Comparison of ENCODE assay signal across 8 cellular contexts in genomic region chr15:41230650-41231533, GRCh38. TPM values are rescaled to one million over a fixed set of nuclear protein-coding genes. Genes with fewer than 3 reads are reported as not detected.
DNase-seq lines count a peak whose midpoint lies in the region; ATAC-seq and TF ChIP-seq lines count a peak whose summit lies in the region.

TSS of gene CHP1 (plus strand) at chr15:41231268. CDS start at chr15:41231383, 115 bp downstream.
TSS of gene EXD1 (minus strand) at chr15:41230757. CDS start at chr15:41226575, 4,182 bp downstream.

- H3K9ac ChIP-seq in Loucy (ENCODE audit: low read depth, low read length, poor library complexity, severe bottlenecking): peak within 1 kb of the TSS; percentile 81

- peak within 1 kb of the TSS; percentile 43 for H3K27ac ChIP-seq in RWPE2 (ENCODE audit: poor library complexity, severe bottlenecking)

- peak; percentile 68 for TF ChIP-seq CTCF in Loucy (conservative IDR thresholded peaks at IDR 0.05; ENCODE audit: low read length)
- peak; percentile 100 for TF ChIP-seq CTCF in RWPE2 (IDR thresholded peaks at IDR 0.05; ENCODE audit: poor library complexity, severe bottlenecking)
- TF ChIP-seq CTCF in fibroblast of the aortic adventitia (IDR thresholded peaks at IDR 0.05; ENCODE audit: insufficient read depth, low read length): peak; percentile 96

- no peaks in the 10 kb centered on the region for H3K9me2 ChIP-seq in Loucy (replicated peaks; ENCODE audit: low read depth, low read length)

- H3K9me3 Mint-ChIP-seq in natural killer cell treated with Interleukin-12 subunit alpha and Interleukin-12 subunit beta and Interleukin-15 and Interleukin-18, amount 100 ng/mL, for 72 hours: no peaks in the 10 kb centered on the region

- H3K27ac Mint-ChIP-seq in natural killer cell treated with Interleukin-12 subunit alpha and Interleukin-12 subunit beta and Interleukin-15 and Interleukin-18, amount 100 ng/mL, for 72 hours: peak within 1 kb of the TSS; percentile 79 to 83

- peak within 1 kb of the TSS; percentile 84 for H2AFZ ChIP-seq in Loucy (ENCODE audit: low read length)

- no peaks in the 10 kb centered on the region for H3K36me3 ChIP-seq in H7 (replicated peaks; ENCODE audit: control insufficient read depth, insufficient read depth, low read length)
- H3K36me3 ChIP-seq in Loucy (ENCODE audit: insufficient read depth, low read length): no peaks in the 10 kb centered on the region
- peaks cover 15% of the 10 kb centered on the region for H3K36me3 ChIP-seq in RWPE2 (ENCODE audit: low read depth)

- no peaks in the 10 kb centered on the region for H3K27me3 Mint-ChIP-seq in natural killer cell treated with Interleukin-12 subunit alpha and Interleukin-12 subunit beta and Interleukin-15 and Interleukin-18, amount 100 ng/mL, for 72 hours

- H3K9me3 ChIP-seq in Loucy (ENCODE audit: insufficient read depth, low read depth, low read length): no peaks in the 10 kb centered on the region
- no peaks in the 10 kb centered on the region for H3K9me3 ChIP-seq in RWPE2 (ENCODE audit: severe bottlenecking)

- H3F3A ChIP-seq in Loucy (ENCODE audit: low read depth): no peaks in the 10 kb centered on the region

- in situ Hi-C loops in G401 (cut with HindIII; ENCODE audit: low sequenced_read_pairs): no loop called here

- peaks cover 3% of the 10 kb centered on the region for H4K20me1 ChIP-seq in Loucy (ENCODE audit: insufficient read depth, low read length, poor library complexity, severe bottlenecking)

- H3K4me1 ChIP-seq in Loucy (ENCODE audit: insufficient read depth, low read length, poor library complexity, severe bottlenecking) (peaks cover 34% of the 10 kb centered on the region), RWPE2 (ENCODE audit: insufficient read depth, poor library complexity, severe bottlenecking) (peaks cover 13% of the 10 kb centered on the region)

- peaks cover 20 to 24% of the 10 kb centered on the region in 2 donors for H3K4me1 Mint-ChIP-seq in natural killer cell treated with Interleukin-12 subunit alpha and Interleukin-12 subunit beta and Interleukin-15 and Interleukin-18, amount 100 ng/mL, for 72 hours (ENCODE audit: low read depth in 2 of 2)

- H3K27me3 ChIP-seq in H7 (ENCODE audit: control insufficient read depth, insufficient read depth, low read length) (no peaks in the 10 kb centered on the region), Loucy (ENCODE audit: insufficient read depth, low read length, poor library complexity, severe bottlenecking) (no peaks in the 10 kb centered on the region), RWPE2 (ENCODE audit: insufficient read depth, poor library complexity, severe bottlenecking) (no peaks in the 10 kb centered on the region)

- no peaks in the 10 kb centered on the region for H3K36me3 Mint-ChIP-seq in natural killer cell treated with Interleukin-12 subunit alpha and Interleukin-12 subunit beta and Interleukin-15 and Interleukin-18, amount 100 ng/mL, for 72 hours

- H3K4me2 ChIP-seq in Loucy (ENCODE audit: low read depth, low read length, poor library complexity, severe bottlenecking): peak within 1 kb of the TSS; percentile 95

- H3K4me3 ChIP-seq in H7 (ENCODE audit: insufficient read depth, low read depth, low read length) (peak within 1 kb of the TSS; percentile 88), Loucy (ENCODE audit: low read length, poor library complexity, severe bottlenecking) (peak within 1 kb of the TSS; percentile 93), RWPE2 (ENCODE audit: severe bottlenecking) (peak within 1 kb of the TSS; percentile 74), fibroblast of the aortic adventitia (ENCODE audit: low read depth, low read length) (peak within 1 kb of the TSS; percentile 97)

- peak; percentile 97 for DNase-seq in G401 (ENCODE audit: low spot score)
- peak; percentile 97 for DNase-seq in H7
- peak; percentile 100 for DNase-seq in RWPE2 (ENCODE audit: low spot score)
- DNase-seq in activated effector memory CD4-positive, alpha-beta T cell treated with Interleukin-2 at 50 U/mL for 16 hours: peak; percentile 93
- peak; percentile 97 for DNase-seq in fibroblast of the aortic adventitia (ENCODE audit: low read depth)
- DNase-seq in natural killer cell treated with Interleukin-12 subunit alpha and Interleukin-12 subunit beta and Interleukin-15 and Interleukin-18, amount 100 ng/mL, for 72 hours (ENCODE audit: low spot score): peak; percentile 99
- peak; percentile 98 for DNase-seq in stimulated activated naive CD4-positive, alpha-beta T cell treated with Interleukin-2 at 50 U/mL for 16 hours (lab: John Stamatoyannopoulos, UW)

- ATAC-seq in RWPE2 (ENCODE audit: low read depth): peak; percentile 97
- peak; percentile 99 to 100 for ATAC-seq in natural killer cell treated with Interleukin-12 subunit alpha and Interleukin-12 subunit beta and Interleukin-15 and Interleukin-18, amount 100 ng/mL, for 72 hours

- peaks cover 48% of the 10 kb centered on the region for H3K79me2 ChIP-seq in Loucy (ENCODE audit: insufficient read depth, low read length)

- H3K4me3 Mint-ChIP-seq in natural killer cell treated with Interleukin-12 subunit alpha and Interleukin-12 subunit beta and Interleukin-15 and Interleukin-18, amount 100 ng/mL, for 72 hours: peak within 1 kb of the TSS; percentile 84

RNA-seq across cellular contexts. Expression of gene CHP1, which starts in this region (rescaled TPM):
- 107 and 141 TPM in 2 replicates for total RNA-seq in G401 (2014; rRNA removed; shearing (Covaris generic))
- 58.0 and 71.9 TPM in 2 replicates for total RNA-seq in H7 (2014; rRNA removed; shearing (Covaris generic))
- 120 and 131 TPM in 2 replicates for total RNA-seq in fibroblast of the aortic adventitia (ENCODE audit: low replicate concordance)
- total RNA-seq in natural killer cell treated with Interleukin-12 subunit alpha and Interleukin-12 subunit beta and Interleukin-15 and Interleukin-18, amount 100 ng/mL, for 72 hours: 10 to 100 TPM; 42.3 to 51.8 TPM

RNA-seq across cellular contexts. Expression of gene EXD1, which starts in this region (rescaled TPM):
- 0.03 TPM in 1 of 2 replicates, not detected in the other for total RNA-seq in G401 (2014; rRNA removed; shearing (Covaris generic))
- 0.22 and 0.73 TPM in 2 replicates for total RNA-seq in H7 (2014; rRNA removed; shearing (Covaris generic))
- not detected in 2 replicates for total RNA-seq in fibroblast of the aortic adventitia (ENCODE audit: low replicate concordance)
- total RNA-seq in natural killer cell treated with Interleukin-12 subunit alpha and Interleukin-12 subunit beta and Interleukin-15 and Interleukin-18, amount 100 ng/mL, for 72 hours: not detected

Comparison
In these comparisons a context has a peak if more than half of its experiments do, and no peak if none do; other contexts are left out.
1. Peak in every context shown above with its lines: DNase-seq, ATAC-seq, H3K4me3 ChIP-seq and H3K27ac ChIP-seq.